Comparison of ENCODE assay signal across 1 cellular context in genomic region chr3:99084825-99085224, GRCh38.
TF ChIP-seq lines count a peak whose summit lies in the region.

No MANE protein-coding gene starts in this region.

TF ChIP-seq in HEK293, 187 proteins besides CTCF, POLR2A, EP300 and RAD21 (continued from another document):
- TF ChIP-seq GLIS1 (tag by site-specific recombination; IDR thresholded peaks at IDR 0.05) (peak; percentile 54; the same call in 1 of the 2 replicates), ZNF155 (tag by site-specific recombination; IDR thresholded peaks at IDR 0.05) (no peak), ZNF580 (tag by site-specific recombination; IDR thresholded peaks at IDR 0.05) (peak; percentile 84), ZBTB17 (tag by site-specific recombination; IDR thresholded peaks at IDR 0.05) (0 out of 2 replicates have a peak, but pooled peaks have one; percentile 31), ZXDB (tag by site-specific recombination; IDR thresholded peaks at IDR 0.05) (peak; percentile 34; the same call in 1 of the 2 replicates), ZNF561 (tag by site-specific recombination; IDR thresholded peaks at IDR 0.05; ENCODE audit: borderline replicate concordance) (0 out of 2 replicates have a peak, but pooled peaks have one; percentile 48), ZBTB44 (tag by site-specific recombination; IDR thresholded peaks at IDR 0.05) (peak; percentile 75; the same call in 1 of the 2 replicates), MEIS1 (CRISPR knock-in tag; IDR thresholded peaks at IDR 0.05; ENCODE audit: borderline replicate concordance) (no peak), KLF9 (tag by site-specific recombination; IDR thresholded peaks at IDR 0.05; ENCODE audit: low read depth) (no peak), IKZF3 (tag by site-specific recombination; IDR thresholded peaks at IDR 0.05) (0 out of 2 replicates have a peak, but pooled peaks have one; percentile 6), ZNF843 (tag by site-specific recombination; IDR thresholded peaks at IDR 0.05) (peak; percentile 95), ZSCAN30 (tag by site-specific recombination; IDR thresholded peaks at IDR 0.05) (peak; percentile 70; the same call in 1 of the 2 replicates)
